Comparison of ENCODE assay signal across 13 cellular contexts in the genomic region with DNA sequence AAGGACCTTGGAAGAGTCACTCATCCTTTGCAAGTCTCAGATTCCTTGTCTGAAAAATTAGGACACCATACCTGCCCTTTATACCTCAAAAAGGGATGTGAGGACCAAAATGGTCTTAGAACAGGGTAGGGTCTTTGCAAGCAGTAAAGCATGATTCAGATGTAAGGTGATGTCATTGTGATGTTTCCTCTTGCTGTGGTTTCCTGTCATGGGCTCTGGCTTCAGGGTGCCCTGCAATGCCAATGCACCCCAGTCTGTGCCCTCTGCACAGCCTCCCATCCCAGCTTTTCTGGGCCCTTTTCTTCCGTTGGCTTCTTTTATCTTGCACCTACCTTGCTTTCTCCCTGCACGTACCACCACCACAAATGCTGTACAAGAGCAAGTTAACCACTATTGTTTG.
DNase-seq lines count a peak whose midpoint lies in the region; ATAC-seq and TF ChIP-seq lines count a peak whose summit lies in the region.
"Had no signal": no experiment of that assay in that cellular context is flagged by ENCODE, and none has a peak within 500 bp of the region (broad histone marks: within the 10 kb centered on the region; RNA-seq: fewer than 3 reads in every experiment).

No MANE protein-coding gene starts in this region.

- no peak overlapping the region for H4K8ac ChIP-seq in trophoblast cell (ENCODE audit: low read depth, low read length)

- intact Hi-C loops in body of pancreas (cut with DNase I): no loop called here

- H3K9me3 ChIP-seq in trophoblast cell (ENCODE audit: insufficient read depth, low read depth, low read length) (no peaks in the 10 kb centered on the region), body of pancreas (no peaks in the 10 kb centered on the region)
- H3K9me3 ChIP-seq: BE2C, esophagus squamous epithelium had no signal

- H3K4me3 ChIP-seq in trophoblast cell (ENCODE audit: low read depth, low read length): no peak overlapping the region
- H3K4me3 ChIP-seq in body of pancreas: no peak overlapping the region
- H3K4me3 ChIP-seq: esophagus squamous epithelium had no signal

- no peak for TF ChIP-seq CTCF in body of pancreas (IDR thresholded peaks at IDR 0.05)

- no peak overlapping the region for H3K4me2 ChIP-seq in trophoblast cell (ENCODE audit: low read length)

- H3K9ac ChIP-seq in trophoblast cell (ENCODE audit: low read length): no peak overlapping the region

- H2BK12ac ChIP-seq in trophoblast cell (ENCODE audit: low read length): no peak overlapping the region

- DNase-seq in stimulated activated CD4-positive, alpha-beta T cell treated with anti-CD3 and anti-CD28 coated beads, Interleukin-12 subunit alpha, Interleukin-12 subunit beta, amount 100 ng/mL, for 4 hours: peak; percentile 3
- no peak for DNase-seq in stimulated activated CD4-positive, alpha-beta T cell treated with anti-CD3 and anti-CD28 coated beads, Interleukin-2, amount 100 ng/mL, for 24 hours
- peak; percentile 62 for DNase-seq in activated CD4-positive, alpha-beta memory T cell treated with anti-CD3 and anti-CD28 coated beads, Interleukin-2, amount 10 ng/mL, durations not matched to agents 7 days and 5 days
- peak in 2 of 3 donors; percentile 32 to 37 for DNase-seq in immature natural killer cell
- no peak for DNase-seq in NCI-H69 (lab: John Stamatoyannopoulos, UW)
- DNase-seq in trophoblast cell: no peak
- no peak for DNase-seq in NCI-H2227 treated with DMSO at 0.1 percent for 48 hours (lab: John Stamatoyannopoulos, UW)
- no peak for DNase-seq in body of pancreas
- DNase-seq: BE2C, esophagus squamous epithelium, KG1, NCI-H1930 had no signal

- H3K36me3 ChIP-seq in trophoblast cell (ENCODE audit: control insufficient read depth in 1 of 2, insufficient read depth in 2 of 2, low read length in 2 of 2) (no peaks in the 10 kb centered on the region), body of pancreas (replicated peaks in 1 of 2; ENCODE audit: insufficient read depth in 1 of 2, low read depth in 2 of 2) (no peaks in the 10 kb centered on the region)
- H3K36me3 ChIP-seq: BE2C had no signal

- ATAC-seq in body of pancreas: no peak
- ATAC-seq: SK-N-SH treated with all-trans-retinoic acid at 6 μM for 48 hours had no signal

- H2AFZ ChIP-seq in trophoblast cell (ENCODE audit: insufficient read depth, low read length, poor library complexity): no peak overlapping the region

- no peaks in the 10 kb centered on the region for H3K9me3 Mint-ChIP-seq in activated CD4-positive, alpha-beta memory T cell treated with anti-CD3 and anti-CD28 coated beads, Interleukin-2, amount 10 ng/mL, durations not matched to agents 7 days and 5 days
- no peaks in the 10 kb centered on the region for H3K9me3 Mint-ChIP-seq in immature natural killer cell

- POLR2A ChIA-PET in activated CD4-positive, alpha-beta memory T cell treated with anti-CD3 and anti-CD28 coated beads, Interleukin-2, amount 10 ng/mL, durations not matched to agents 7 days and 5 days (lab: Charles Lee): interaction anchor here (0.7 to 1.8 kb wide), 9 partner anchors 8 to 41 kb away, joined by 3 to 14 read pairs (median 4); no protein-coding TSS in a partner anchor

- no peak for TF ChIP-seq POLR2A in body of pancreas (IDR thresholded peaks at IDR 0.05)

- no peak overlapping the region for H4K91ac ChIP-seq in trophoblast cell (ENCODE audit: low read depth, low read length)

- no peak overlapping the region for H3K23ac ChIP-seq in trophoblast cell (ENCODE audit: low read length)

- H3K4me1 ChIP-seq in trophoblast cell (ENCODE audit: control insufficient read depth in 1 of 2, insufficient read depth in 2 of 2, low read length in 2 of 2): peaks cover 22 to 24% of the 10 kb centered on the region in 2 experiments
- H3K4me1 ChIP-seq in body of pancreas: peaks cover 30% of the 10 kb centered on the region
- H3K4me1 ChIP-seq: BE2C had no signal

- H3K27ac ChIP-seq in trophoblast cell (ENCODE audit: low read depth, low read length) (no peak overlapping the region), body of pancreas (no peak overlapping the region)
- H3K27ac ChIP-seq: esophagus squamous epithelium had no signal

- H3K14ac ChIP-seq in trophoblast cell (ENCODE audit: low read length): no peak overlapping the region

- H3K18ac ChIP-seq in trophoblast cell (ENCODE audit: low read length): no peak overlapping the region

- no peak overlapping the region for H3K4ac ChIP-seq in trophoblast cell (ENCODE audit: low read depth, low read length)

- no peak overlapping the region for H4K12ac ChIP-seq in trophoblast cell (ENCODE audit: low read depth, low read length)

- no peak overlapping the region for H3K4me3 Mint-ChIP-seq in activated CD4-positive, alpha-beta memory T cell treated with anti-CD3 and anti-CD28 coated beads, Interleukin-2, amount 10 ng/mL, durations not matched to agents 7 days and 5 days
- peak overlapping the region; percentile 4 to 74 (median 47) for H3K4me3 Mint-ChIP-seq in immature natural killer cell

- no peak overlapping the region for H2BK5ac ChIP-seq in trophoblast cell (ENCODE audit: low read depth, low read length, poor library complexity)

- H3K27me3 ChIP-seq in trophoblast cell (ENCODE audit: insufficient read depth, low read length) (no peaks in the 10 kb centered on the region), body of pancreas (no peaks in the 10 kb centered on the region)
- H3K27me3 ChIP-seq: esophagus squamous epithelium had no signal

- peaks cover 6% of the 10 kb centered on the region for H3K27me3 Mint-ChIP-seq in activated CD4-positive, alpha-beta memory T cell treated with anti-CD3 and anti-CD28 coated beads, Interleukin-2, amount 10 ng/mL, durations not matched to agents 7 days and 5 days
- H3K27me3 Mint-ChIP-seq in immature natural killer cell (ENCODE audit: low read depth in 3 of 3): peaks cover 1 to 7% (median 5%) of the 10 kb centered on the region in 3 donors

- peaks cover 8% of the 10 kb centered on the region for H3K79me1 ChIP-seq in trophoblast cell (ENCODE audit: low read length)

- no peak overlapping the region for H2BK120ac ChIP-seq in trophoblast cell (ENCODE audit: insufficient read depth, low read length, poor library complexity)

- H3K36me3 Mint-ChIP-seq in activated CD4-positive, alpha-beta memory T cell treated with anti-CD3 and anti-CD28 coated beads, Interleukin-2, amount 10 ng/mL, durations not matched to agents 7 days and 5 days (ENCODE audit: low read depth): peaks cover 7% of the 10 kb centered on the region
- peaks cover 0 to 12% (median 4%) of the 10 kb centered on the region in 3 donors for H3K36me3 Mint-ChIP-seq in immature natural killer cell

- no peak overlapping the region for H2AK5ac ChIP-seq in trophoblast cell (ENCODE audit: low read length)

- peak overlapping the region; percentile 74 for H3K27ac Mint-ChIP-seq in activated CD4-positive, alpha-beta memory T cell treated with anti-CD3 and anti-CD28 coated beads, Interleukin-2, amount 10 ng/mL, durations not matched to agents 7 days and 5 days
- H3K27ac Mint-ChIP-seq in immature natural killer cell: peak overlapping the region; percentile 22 to 86 (median 80)

- no CpG with 5 or more reads among the region's 2 CpGs for WGBS in trophoblast cell (ENCODE audit: extremely low coverage, insufficient coverage, insufficient read length)
- 90 to 95% methylated on average over 2 of the region's 2 CpGs for WGBS in body of pancreas, 2 donors

- H3K4me1 Mint-ChIP-seq in activated CD4-positive, alpha-beta memory T cell treated with anti-CD3 and anti-CD28 coated beads, Interleukin-2, amount 10 ng/mL, durations not matched to agents 7 days and 5 days: peaks cover 57% of the 10 kb centered on the region
- H3K4me1 Mint-ChIP-seq in immature natural killer cell: peaks cover 55 to 86% of the 10 kb centered on the region in 2 donors

- CTCF ChIA-PET in activated CD4-positive, alpha-beta memory T cell treated with anti-CD3 and anti-CD28 coated beads, Interleukin-2, amount 10 ng/mL, durations not matched to agents 7 days and 5 days (lab: Charles Lee): interaction anchor here (1.0 to 2.0 kb wide), 3 partner anchors 25 to 53 kb away, joined by 3 to 7 read pairs (median 4); no protein-coding TSS in a partner anchor

- no peaks in the 10 kb centered on the region for H3K79me2 ChIP-seq in trophoblast cell (ENCODE audit: control insufficient read depth, insufficient read depth, low read length, poor library complexity)

Comparison
In these comparisons a context has a peak if more than half of its experiments do, and no peak if none do; other contexts are left out.
1. DNase-seq: peak in stimulated activated CD4-positive, alpha-beta T cell treated with anti-CD3 and anti-CD28 coated beads, Interleukin-12 subunit alpha, Interleukin-12 subunit beta, amount 100 ng/mL, for 4 hours (single experiment), activated CD4-positive, alpha-beta memory T cell treated with anti-CD3 and anti-CD28 coated beads, Interleukin-2, amount 10 ng/mL, durations not matched to agents 7 days and 5 days (single experiment) and immature natural killer cell (2 of 3); none in stimulated activated CD4-positive, alpha-beta T cell treated with anti-CD3 and anti-CD28 coated beads, Interleukin-2, amount 100 ng/mL, for 24 hours (0 of 2), NCI-H69 (single experiment), trophoblast cell (0 of 2), NCI-H2227 treated with DMSO at 0.1 percent for 48 hours (single experiment) and body of pancreas (0 of 4).